Comparison of ENCODE assay signal across 24 cellular contexts in the genomic region with DNA sequence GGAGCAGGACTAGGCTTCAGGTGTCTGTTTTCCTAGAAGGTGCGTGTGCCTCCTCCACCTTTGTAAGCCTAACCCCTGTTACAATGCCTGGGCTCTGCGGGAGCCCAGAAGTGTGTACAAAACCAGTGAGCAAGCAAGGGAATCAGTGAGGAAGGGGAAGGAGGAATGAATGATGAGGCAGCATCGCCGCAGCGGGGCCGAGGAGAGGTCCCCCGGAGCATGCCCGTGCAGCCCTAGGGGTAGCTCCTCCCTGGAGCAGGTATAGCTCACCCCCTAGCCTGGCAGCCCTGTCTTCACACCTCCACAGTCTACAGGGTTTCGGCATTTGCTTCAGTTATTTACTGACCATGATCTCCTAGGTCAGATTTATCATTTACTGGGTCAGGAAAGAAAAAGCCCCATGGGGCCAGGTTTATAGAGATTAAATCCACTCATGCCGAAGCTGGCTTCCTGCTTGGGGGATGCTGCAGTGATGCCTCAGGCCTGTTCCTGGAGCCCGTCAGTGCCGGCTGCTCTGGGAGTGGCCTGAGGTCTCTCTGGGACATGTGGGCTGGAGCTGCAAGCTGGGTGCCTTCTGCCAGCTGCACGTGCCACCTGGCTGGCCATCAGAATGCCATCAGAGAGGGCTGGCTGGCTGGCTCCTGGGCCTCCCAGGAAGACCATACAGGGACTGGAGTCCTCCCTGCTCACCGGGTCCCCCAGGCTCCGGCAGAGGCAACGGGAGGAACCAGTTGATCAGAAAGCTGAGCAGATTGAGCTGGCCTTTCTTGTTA.
DNase-seq lines count a peak whose midpoint lies in the region; ATAC-seq and TF ChIP-seq lines count a peak whose summit lies in the region.
"Had no signal": no experiment of that assay in that cellular context is flagged by ENCODE, and none has a peak within 500 bp of the region (broad histone marks: within the 10 kb centered on the region; RNA-seq: fewer than 3 reads in every experiment).

No MANE protein-coding gene starts in this region.

- no peak overlapping the region for H3K4me3 ChIP-seq in CD8-positive, alpha-beta T cell (ENCODE audit: low read depth, low read length)
- H3K4me3 ChIP-seq in brain microvascular endothelial cell (ENCODE audit: low read depth, low read length): no peak overlapping the region
- H3K4me3 ChIP-seq: cardiac muscle cell, tibial nerve had no signal

- no peak for DNase-seq in CD8-positive, alpha-beta T cell
- DNase-seq in NCI-H2171 treated with DMSO at 0.1 percent for 48 hours (lab: John Stamatoyannopoulos, UW) (peak; percentile 55), glutamatergic neuron (peak; percentile 67), retina (peak; percentile 19), brain microvascular endothelial cell (no peak)
- no peak for DNase-seq in activated effector memory CD4-positive, alpha-beta T cell treated with Interleukin-2 at 50 U/mL for 16 hours
- no peak for DNase-seq in activated CD8-positive, alpha-beta memory T cell treated with anti-CD3 and anti-CD28 coated beads, Interleukin-2, amount 50 U/mL, for 4 hours
- DNase-seq: activated CD4-positive, alpha-beta memory T cell treated with anti-CD3 and anti-CD28 coated beads for 36 hours; activated T-cell treated with anti-CD3 and anti-CD28 coated beads for 4 hours; amygdala; dermis blood vessel endothelial cell; EL; Kasumi-1; natural killer cell; NCI-H1092 treated with DMSO at 0.1 percent for 48 hours; NCI-H2029 treated with DMSO at 0.1 percent for 48 hours; NCI-H510A; stimulated activated CD4-positive, alpha-beta T cell treated with anti-CD3 and anti-CD28 coated beads, Interleukin-2, amount 100 ng/mL, for 24 hours; stimulated activated naive CD8-positive, alpha-beta T cell treated with anti-CD3 and anti-CD28 coated beads, Interleukin-15, Interleukin-2, amounts not matched to agents 100 U/mL and 50 U/mL, for 24 hours; T-helper 17 cell had no signal

- H3K4me1 Mint-ChIP-seq in CD8-positive, alpha-beta T cell (ENCODE audit: low read depth): peaks cover 22% of the 10 kb centered on the region
- H3K4me1 Mint-ChIP-seq in glutamatergic neuron (ENCODE audit: low read depth, unreplicated experiment): peaks cover 59% of the 10 kb centered on the region

- no peaks in the 10 kb centered on the region for H3K4me1 ChIP-seq in CD8-positive, alpha-beta T cell (ENCODE audit: insufficient read depth, low read length)

- intact Hi-C loops in CD8-positive, alpha-beta T cell (cut with DNase I, micrococcal nuclease): no loop called here

- H3K27me3 ChIP-seq in CD8-positive, alpha-beta T cell (ENCODE audit: insufficient read depth, low read length): no peaks in the 10 kb centered on the region
- H3K27me3 ChIP-seq in brain microvascular endothelial cell (replicated peaks): no peaks in the 10 kb centered on the region
- H3K27me3 ChIP-seq: cardiac muscle cell, tibial nerve had no signal

- in situ Hi-C loops in brain microvascular endothelial cell (cut with HindIII; ENCODE audit: low pct_ligation_motif_present, low sequenced_read_pairs): no loop called here

- peaks cover 46% of the 10 kb centered on the region for H3K36me3 Mint-ChIP-seq in CD8-positive, alpha-beta T cell
- H3K36me3 Mint-ChIP-seq in glutamatergic neuron (ENCODE audit: unreplicated experiment): peaks cover 5% of the 10 kb centered on the region
- H3K36me3 Mint-ChIP-seq: natural killer cell had no signal

- no peaks in the 10 kb centered on the region for H3K27me3 Mint-ChIP-seq in CD8-positive, alpha-beta T cell (ENCODE audit: low read depth)
- peaks cover 17% of the 10 kb centered on the region for H3K27me3 Mint-ChIP-seq in glutamatergic neuron (ENCODE audit: unreplicated experiment)
- H3K27me3 Mint-ChIP-seq: activated CD4-positive, alpha-beta memory T cell treated with anti-CD3 and anti-CD28 coated beads for 36 hours; T-helper 17 cell had no signal

- no peak overlapping the region for H3K4me3 Mint-ChIP-seq in CD8-positive, alpha-beta T cell
- H3K4me3 Mint-ChIP-seq in glutamatergic neuron (ENCODE audit: unreplicated experiment): peak overlapping the region; percentile 35
- H3K4me3 Mint-ChIP-seq: activated CD4-positive, alpha-beta memory T cell treated with anti-CD3 and anti-CD28 coated beads for 36 hours; natural killer cell; T-helper 17 cell; WTC11 had no signal

- peaks cover 7% of the 10 kb centered on the region for H3K9me3 Mint-ChIP-seq in CD8-positive, alpha-beta T cell
- H3K9me3 Mint-ChIP-seq in glutamatergic neuron (ENCODE audit: unreplicated experiment): peaks cover 27% of the 10 kb centered on the region
- H3K9me3 Mint-ChIP-seq: natural killer cell had no signal

- no peak for TF ChIP-seq CTCF in CD8-positive, alpha-beta T cell (IDR thresholded peaks at IDR 0.05)
- no peak for TF ChIP-seq CTCF in glutamatergic neuron (IDR thresholded peaks at IDR 0.05; ENCODE audit: partially characterized antibody, unreplicated experiment)
- no peak for TF ChIP-seq CTCF in brain microvascular endothelial cell (IDR thresholded peaks at IDR 0.05; ENCODE audit: low read depth, low read length, missing control alignments)

- CTCF ChIA-PET in CD8-positive, alpha-beta T cell (lab: Charles Lee): no interaction called here

- POLR2A ChIA-PET in CD8-positive, alpha-beta T cell (lab: Charles Lee): interaction anchor here (0.6 kb wide), 1 partner anchor 131 kb away, joined by 3 read pairs; no protein-coding TSS in a partner anchor

- no peaks in the 10 kb centered on the region for H3K36me3 ChIP-seq in CD8-positive, alpha-beta T cell (ENCODE audit: insufficient read depth, low read length)
- H3K36me3 ChIP-seq in brain microvascular endothelial cell (replicated peaks): no peaks in the 10 kb centered on the region
- H3K36me3 ChIP-seq: cardiac muscle cell had no signal

- no peaks in the 10 kb centered on the region for H3K9me3 ChIP-seq in CD8-positive, alpha-beta T cell (ENCODE audit: low read length)

- ATAC-seq in CD8-positive, alpha-beta T cell: no peak
- ATAC-seq: HCT116; natural killer cell; stimulated activated naive CD8-positive, alpha-beta T cell treated with anti-CD3 and anti-CD28 coated beads, Interleukin-15, Interleukin-2, amounts not matched to agents 100 U/mL and 50 U/mL, for 24 hours; T-helper 17 cell; WTC11 had no signal

- no peak overlapping the region for H3K27ac ChIP-seq in CD8-positive, alpha-beta T cell (ENCODE audit: low read depth, low read length)
- no peak overlapping the region for H3K27ac ChIP-seq in brain microvascular endothelial cell
- H3K27ac ChIP-seq: cardiac muscle cell had no signal

- peak overlapping the region; percentile 69 for H3K27ac Mint-ChIP-seq in CD8-positive, alpha-beta T cell
- H3K27ac Mint-ChIP-seq in glutamatergic neuron (ENCODE audit: unreplicated experiment): peak overlapping the region; percentile 67
- H3K27ac Mint-ChIP-seq: activated CD4-positive, alpha-beta memory T cell treated with anti-CD3 and anti-CD28 coated beads for 36 hours; WTC11 had no signal

Comparison
In these comparisons a context has a peak if more than half of its experiments do, and no peak if none do; other contexts are left out.
1. DNase-seq: peak in NCI-H2171 treated with DMSO at 0.1 percent for 48 hours (single experiment), glutamatergic neuron (single experiment) and retina (single experiment); none in CD8-positive, alpha-beta T cell (0 of 7), activated effector memory CD4-positive, alpha-beta T cell treated with Interleukin-2 at 50 U/mL for 16 hours (single experiment), activated CD8-positive, alpha-beta memory T cell treated with anti-CD3 and anti-CD28 coated beads, Interleukin-2, amount 50 U/mL, for 4 hours (single experiment) and brain microvascular endothelial cell (single experiment).